In the genomic region with DNA sequence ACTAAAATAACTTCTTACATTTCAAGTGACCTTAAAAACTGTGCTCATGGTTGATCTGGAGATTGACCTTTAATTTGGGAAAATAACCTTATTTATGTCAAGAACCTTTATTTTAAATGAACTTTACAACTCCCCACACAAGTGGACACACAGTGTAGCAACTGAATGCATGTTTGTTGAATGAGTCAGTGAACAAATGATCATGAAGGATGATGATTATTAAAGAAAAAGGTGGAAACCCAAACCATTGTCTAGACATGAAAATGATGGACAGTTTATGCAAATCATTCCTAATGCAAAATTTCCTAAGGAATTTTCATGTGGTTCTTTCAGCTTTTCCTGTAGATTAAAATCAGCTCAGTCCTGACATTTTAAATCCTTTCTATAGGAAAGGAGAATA, we compare ENCODE assay signal across 21 cellular contexts.
"Had no signal": no experiment of that assay in that cellular context is flagged by ENCODE, and none has a peak within 500 bp of the region (broad histone marks: within the 10 kb centered on the region; RNA-seq: fewer than 3 reads in every experiment).

No MANE protein-coding gene starts in this region.

- H3K36me3 Mint-ChIP-seq: activated CD8-positive, alpha-beta memory T cell treated with anti-CD3 and anti-CD28 coated beads, Interleukin-2, amount 10 ng/mL, durations not matched to agents 7 days and 5 days; brain; memory B cell had no signal

- H3K9me3 ChIP-seq: right atrium auricular region, tibial nerve had no signal

- H3K27ac Mint-ChIP-seq: activated CD4-positive, alpha-beta T cell treated with anti-CD3 and anti-CD28 coated beads for 36 hours; activated CD8-positive, alpha-beta memory T cell treated with anti-CD3 and anti-CD28 coated beads, Interleukin-2, amount 10 ng/mL, durations not matched to agents 7 days and 5 days; activated CD8-positive, alpha-beta T cell treated with anti-CD3 and anti-CD28 coated beads, Interleukin-2, amount 10 ng/mL, durations not matched to agents 7 days and 5 days; activated naive CD4-positive, alpha-beta T cell treated with anti-CD3 and anti-CD28 coated beads, Interleukin-2, amount 50 U/mL, for 72 hours; activated T-helper 2 cell treated with anti-CD3 and anti-CD28 coated beads, Interferon-gamma antibody, Interleukin-2, Interleukin-4, amounts not matched to agents 10 μg/mL and 5 μg/mL and 100 μg/mL, durations not matched to agents 14 hours and 24 hours and 36 hours; brain; memory B cell had no signal

- H3K9me3 Mint-ChIP-seq: activated T-helper 2 cell treated with anti-CD3 and anti-CD28 coated beads, Interferon-gamma antibody, Interleukin-2, Interleukin-4, amounts not matched to agents 10 μg/mL and 5 μg/mL and 100 μg/mL, durations not matched to agents 14 hours and 24 hours and 36 hours; memory B cell had no signal

- H3K4me1 Mint-ChIP-seq: activated CD4-positive, alpha-beta T cell treated with anti-CD3 and anti-CD28 coated beads for 36 hours; brain; memory B cell had no signal

- H3K4me3 ChIP-seq: right atrium auricular region, tibial nerve had no signal

- ATAC-seq: activated CD4-positive, alpha-beta T cell treated with anti-CD3 and anti-CD28 coated beads for 36 hours; activated CD8-positive, alpha-beta memory T cell treated with anti-CD3 and anti-CD28 coated beads, Interleukin-2, amount 10 ng/mL, durations not matched to agents 7 days and 5 days; activated CD8-positive, alpha-beta T cell treated with anti-CD3 and anti-CD28 coated beads, Interleukin-2, amount 10 ng/mL, durations not matched to agents 7 days and 5 days; activated naive CD4-positive, alpha-beta T cell treated with anti-CD3 and anti-CD28 coated beads, Interleukin-2, amount 50 U/mL, for 72 hours; natural killer cell treated with Interleukin-12 subunit alpha and Interleukin-12 subunit beta and Interleukin-15 and Interleukin-18, amount 100 ng/mL, for 72 hours had no signal

- H3K4me1 ChIP-seq: right atrium auricular region, tibial nerve had no signal

- H3K4me3 Mint-ChIP-seq: activated CD4-positive, alpha-beta T cell treated with anti-CD3 and anti-CD28 coated beads for 36 hours; activated CD8-positive, alpha-beta memory T cell treated with anti-CD3 and anti-CD28 coated beads, Interleukin-2, amount 10 ng/mL, durations not matched to agents 7 days and 5 days; activated CD8-positive, alpha-beta T cell treated with anti-CD3 and anti-CD28 coated beads, Interleukin-2, amount 10 ng/mL, durations not matched to agents 7 days and 5 days; brain; memory B cell; natural killer cell treated with Interleukin-12 subunit alpha and Interleukin-12 subunit beta and Interleukin-15 and Interleukin-18, amount 100 ng/mL, for 72 hours had no signal

- H3K27ac ChIP-seq: right atrium auricular region, tibial nerve had no signal

- DNase-seq: activated CD4-positive, alpha-beta T cell treated with anti-CD3 and anti-CD28 coated beads for 36 hours; activated CD4-positive, CD25-positive, alpha-beta regulatory T cell; activated CD8-positive, alpha-beta memory T cell treated with anti-CD3 and anti-CD28 coated beads, Interleukin-2, amount 10 ng/mL, durations not matched to agents 7 days and 5 days; activated CD8-positive, alpha-beta T cell treated with anti-CD3 and anti-CD28 coated beads, Interleukin-2, amount 10 ng/mL, durations not matched to agents 7 days and 5 days; activated naive CD4-positive, alpha-beta T cell; activated T-cell treated with anti-CD3 and anti-CD28 coated beads, Interleukin-2, amount 50 U/mL, for 48 hours; anterior cingulate cortex; central memory CD4-positive, alpha-beta T cell; effector CD8-positive, alpha-beta T cell; erythroblast; islet precursor cell; midbrain; stimulated activated CD4-positive, alpha-beta T cell treated with anti-CD3 and anti-CD28 coated beads, Interleukin-2, amount 100 ng/mL, for 48 hours; stimulated activated naive CD4-positive, alpha-beta T cell treated with Interleukin-2 at 50 U/mL for 16 hours had no signal

- H3K36me3 ChIP-seq: right atrium auricular region, tibial nerve had no signal
